ENCODE assay signal across 9 cellular contexts in the genomic region with DNA sequence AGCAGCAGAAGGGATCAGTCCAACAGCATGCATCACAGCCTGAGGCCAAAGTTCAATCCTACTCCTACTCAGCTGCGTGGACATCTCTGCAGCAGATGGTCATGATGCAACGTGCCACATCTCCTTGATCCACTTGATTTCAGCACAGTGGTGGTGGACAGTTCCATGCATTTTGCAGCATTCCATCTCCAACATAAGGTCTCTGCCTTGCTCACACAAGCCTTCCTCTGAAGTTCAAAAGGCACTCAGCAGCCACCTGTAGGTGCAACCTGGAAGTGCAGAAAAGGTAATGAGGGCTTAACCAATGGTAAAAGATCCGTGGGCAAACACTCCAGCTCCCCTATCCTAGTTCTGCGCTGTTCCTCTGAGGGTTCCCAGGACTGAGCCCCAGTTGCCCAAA. TPM values are rescaled to one million over a fixed set of nuclear protein-coding genes. Genes with fewer than 3 reads are reported as not detected.
DNase-seq lines count a peak whose midpoint lies in the region; ATAC-seq and TF ChIP-seq lines count a peak whose summit lies in the region.
"Had no signal": no experiment of that assay in that cellular context is flagged by ENCODE, and none has a peak within 500 bp of the region (broad histone marks: within the 10 kb centered on the region; RNA-seq: fewer than 3 reads in every experiment).

No MANE protein-coding gene starts in this region.

- no peaks in the 10 kb centered on the region for H3K27me3 ChIP-seq in MG63

- TF ChIP-seq CTCF in GM12865 (IDR thresholded peaks at IDR 0.05; ENCODE audit: insufficient read depth, low read depth, low read length, missing control alignments) = peak; percentile 10
- TF ChIP-seq CTCF in choroid plexus epithelial cell (conservative IDR thresholded peaks at IDR 0.05; ENCODE audit: low read depth, low read length) = peak; percentile 53

- H3K36me3 ChIP-seq in MG63 = no peaks in the 10 kb centered on the region

- DNase-seq in GM12865 (ENCODE audit: low read depth) (peak; percentile 2), MG63 (peak; percentile 3), choroid plexus epithelial cell (ENCODE audit: low read depth) (peak; percentile 78), myocyte (ENCODE audit: low read depth) (peak; percentile 71), anterior cingulate cortex (lab: John Stamatoyannopoulos, UW) (no peak), DMS153 (lab: John Stamatoyannopoulos, UW) (no peak), LoVo (ENCODE audit: low spot score) (no peak)
- DNase-seq: activated CD8-positive, alpha-beta memory T cell treated with anti-CD3 and anti-CD28 coated beads, Interleukin-2, amount 50 U/mL, for 48 hours had no signal

- H3K9me3 ChIP-seq in MG63 = no peaks in the 10 kb centered on the region

- no peak for ATAC-seq in HG02678 (IDR thresholded peaks at IDR 0.05; ENCODE audit: unreplicated experiment)

- H3K4me3 ChIP-seq in GM12865 (ENCODE audit: low read depth, low read length) (no peak overlapping the region), MG63 (no peak overlapping the region), choroid plexus epithelial cell (ENCODE audit: low read depth, low read length) (no peak overlapping the region)

RNA-seq across cellular contexts. Expression of gene CHCHD3, which starts 57.5 kb away (rescaled TPM):
- total RNA-seq in MG63 (2014; rRNA removed; shearing (Covaris generic); ENCODE audit: low replicate concordance) = 94.7 and 130 TPM in 2 replicates
- 81.0 and 133 TPM in 2 replicates for total RNA-seq in myocyte
- 54.3 TPM for polyA plus RNA-seq in myocyte (2012)

Comparison
In these comparisons a context has a peak if more than half of its experiments do, and no peak if none do; other contexts are left out.
1. DNase-seq: peak in GM12865 (single experiment), MG63 (single experiment), choroid plexus epithelial cell (single experiment) and myocyte (single experiment); none in anterior cingulate cortex (0 of 58), DMS153 (single experiment) and LoVo (single experiment).